Comparison of ENCODE assay signal across 20 cellular contexts in the genomic region with DNA sequence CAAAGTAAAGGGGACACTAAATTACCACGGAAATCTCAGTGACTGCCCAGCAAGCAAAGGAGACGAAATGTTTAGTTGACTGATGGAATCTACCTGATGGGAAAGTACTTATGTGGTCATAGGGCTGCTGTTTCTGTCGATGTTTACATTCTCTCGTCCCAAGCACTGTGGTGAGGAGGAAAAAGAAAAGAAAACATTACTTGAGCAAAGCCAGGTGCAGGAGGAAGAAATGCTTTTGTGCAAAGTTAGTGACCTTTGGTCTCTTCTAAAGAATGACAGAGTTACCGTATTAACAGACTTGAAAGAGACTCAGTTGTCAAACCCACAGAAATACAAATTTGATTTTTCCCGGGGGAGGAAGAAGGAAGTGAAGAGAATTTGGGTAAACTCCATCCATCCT. TPM values are rescaled to one million over a fixed set of nuclear protein-coding genes. Genes with fewer than 3 reads are reported as not detected.
DNase-seq lines count a peak whose midpoint lies in the region; ATAC-seq and TF ChIP-seq lines count a peak whose summit lies in the region.
"Had no signal": no experiment of that assay in that cellular context is flagged by ENCODE, and none has a peak within 500 bp of the region (broad histone marks: within the 10 kb centered on the region; RNA-seq: fewer than 3 reads in every experiment).

No MANE protein-coding gene starts in this region.

- peaks cover 0 to 3% of the 10 kb centered on the region in 2 donors for H3K36me3 ChIP-seq in body of pancreas (replicated peaks in 1 of 2; ENCODE audit: insufficient read depth in 1 of 2, low read depth in 2 of 2)

- ATAC-seq in body of pancreas, result peak; percentile 35
- ATAC-seq: stimulated activated naive CD8-positive, alpha-beta T cell treated with anti-CD3 and anti-CD28 coated beads, Interleukin-15, amount 100 ng/mL, for 72 hours had no signal

- no peaks in the 10 kb centered on the region for H3K27me3 ChIP-seq in body of pancreas
- H3K27me3 ChIP-seq: thyroid gland had no signal

- H3K27ac ChIP-seq in body of pancreas, result peak overlapping the region in 1 of 4 donors; percentile 27
- H3K27ac ChIP-seq: thyroid gland, WERI-Rb-1 had no signal

- intact Hi-C loops in body of pancreas (cut with DNase I), result no loop called here

- no peaks in the 10 kb centered on the region for H3K9me3 ChIP-seq in body of pancreas
- H3K9me3 ChIP-seq: thyroid gland had no signal

- DNase-seq in DMS53 treated with DMSO at 0.1 percent for 48 hours (lab: John Stamatoyannopoulos, UW; ENCODE audit: unreplicated experiment), result peak; percentile 18
- peak in 1 of 4 donors; percentile 5 for DNase-seq in body of pancreas
- peak; percentile 39 for DNase-seq in left kidney (ENCODE audit: low read depth, low spot score)
- DNase-seq in renal cortical epithelial cell (ENCODE audit: low read depth), result peak; percentile 66
- DNase-seq in NCI-H2081 (lab: John Stamatoyannopoulos, UW), result no peak
- no peak for DNase-seq in activated T-cell treated with anti-CD3 and anti-CD28 coated beads, Interleukin-2, amount 50 U/mL, for 1 hour
- DNase-seq in central memory CD4-positive, alpha-beta T cell, result no peak
- no peak for DNase-seq in NCI-H2196 treated with DMSO at 0.1 percent for 48 hours (lab: John Stamatoyannopoulos, UW; ENCODE audit: unreplicated experiment)
- DNase-seq: activated naive CD4-positive, alpha-beta T cell treated with anti-CD3 and anti-CD28 coated beads, Interleukin-2, amount 10 ng/mL, durations not matched to agents 7 days and 5 days; caudate nucleus; CD4-positive, CD25-positive, alpha-beta regulatory T cell; islet precursor cell; NCI-H1092 treated with DMSO at 0.1 percent for 48 hours; NCI-H187 treated with DMSO at 0.1 percent for 48 hours; SIG-M5; stimulated activated naive CD8-positive, alpha-beta T cell treated with anti-CD3 and anti-CD28 coated beads, Interleukin-15, amount 100 ng/mL, for 72 hours; T-helper 9 cell; thyroid gland; WERI-Rb-1 had no signal

- peaks cover 36% of the 10 kb centered on the region for H3K4me1 ChIP-seq in body of pancreas
- H3K4me1 ChIP-seq: thyroid gland had no signal

- no peak overlapping the region for H3K4me3 ChIP-seq in body of pancreas
- H3K4me3 ChIP-seq: lung, thyroid gland had no signal

- 20 to 28% methylated on average over 6 of the region's 6 CpGs for WGBS in body of pancreas, 2 donors

- TF ChIP-seq POLR2A in body of pancreas (IDR thresholded peaks at IDR 0.05), result no peak

- no peak for TF ChIP-seq CTCF in body of pancreas (IDR thresholded peaks at IDR 0.05)

RNA-seq across cellular contexts. Expression of gene FMC1, which starts 43.3 kb away (rescaled TPM):
- total RNA-seq in body of pancreas (10 to 100 TPM in 1 of 2 donors, 1 to 10 TPM in 1; 6.0 to 43.8 TPM), renal cortical epithelial cell (2.2 and 8.7 TPM in 2 replicates)

Comparison
In these comparisons a context has a peak if more than half of its experiments do, and no peak if none do; other contexts are left out.
1. DNase-seq: peak in DMS53 treated with DMSO at 0.1 percent for 48 hours (single experiment), left kidney (single experiment) and renal cortical epithelial cell (single experiment); none in NCI-H2081 (0 of 2), activated T-cell treated with anti-CD3 and anti-CD28 coated beads, Interleukin-2, amount 50 U/mL, for 1 hour (single experiment), central memory CD4-positive, alpha-beta T cell (single experiment) and NCI-H2196 treated with DMSO at 0.1 percent for 48 hours (single experiment).